In the genomic region with DNA sequence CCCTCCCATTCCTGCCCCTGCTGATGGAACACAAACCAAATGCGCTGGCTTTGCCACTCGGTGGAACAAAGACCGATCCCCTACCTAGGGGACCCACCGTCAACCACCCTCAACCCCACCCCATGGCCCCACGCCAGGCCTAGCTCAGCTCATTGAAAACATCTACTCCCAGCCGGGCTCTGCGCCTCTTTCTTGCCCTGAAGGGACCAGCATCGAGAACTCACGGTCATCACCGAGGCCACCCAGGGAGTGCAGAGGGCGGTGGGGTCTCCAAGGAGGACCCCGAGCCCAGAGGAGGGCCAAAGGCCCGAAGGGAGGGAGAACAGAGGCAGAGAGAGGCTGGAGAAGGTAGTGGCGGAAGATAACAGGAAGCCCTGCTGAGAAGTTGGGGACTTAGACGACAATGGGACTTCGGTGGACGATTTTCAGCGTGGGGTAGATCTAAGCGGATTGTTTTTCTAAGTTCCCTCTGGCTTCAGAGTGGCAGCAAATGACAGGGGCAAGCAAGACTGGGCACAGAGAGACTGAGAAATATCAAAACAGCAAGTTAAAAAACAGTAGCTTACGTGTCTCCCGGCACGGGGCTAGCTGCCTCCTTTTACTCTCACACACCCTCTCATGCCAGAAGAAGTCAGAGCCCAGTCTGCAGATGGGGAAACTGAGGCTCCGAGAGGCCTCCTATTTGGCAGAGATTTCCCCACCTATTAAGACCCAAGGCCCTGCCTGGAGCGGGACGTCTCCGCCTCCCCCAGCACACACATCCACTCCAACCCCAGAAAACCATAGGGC, we compare ENCODE assay signal across 8 cellular contexts. TPM values are rescaled to one million over a fixed set of nuclear protein-coding genes. Genes with fewer than 3 reads are reported as not detected.
DNase-seq lines count a peak whose midpoint lies in the region; ATAC-seq, FAIRE-seq and TF ChIP-seq lines count a peak whose summit lies in the region.

No MANE protein-coding gene starts in this region.

- peak overlapping the region; percentile 93 for H3K27ac Mint-ChIP-seq in chondrocyte (ENCODE audit: unreplicated experiment)

- H4K20me1 ChIP-seq in PC-9 (ENCODE audit: insufficient read depth) = peaks cover 36% of the 10 kb centered on the region

- peak overlapping the region; percentile 55; the same call in 1 of the 2 replicates for H3K27ac ChIP-seq in PC-9
- peak overlapping the region; percentile 87 for H3K27ac ChIP-seq in lower lobe of right lung
- peak overlapping the region; percentile 48 for H3K27ac ChIP-seq in thymus (ENCODE audit: low read depth)

- no peaks in the 10 kb centered on the region for H3K27me3 Mint-ChIP-seq in chondrocyte (ENCODE audit: low read depth)

- H3F3A ChIP-seq in PC-9 (ENCODE audit: insufficient read depth, low read depth) = peaks cover 31% of the 10 kb centered on the region

- H3K36me3 ChIP-seq in PC-9 (ENCODE audit: low read depth) (no peaks in the 10 kb centered on the region), lower lobe of right lung (peaks cover 7% of the 10 kb centered on the region), thymus (ENCODE audit: control insufficient read depth, insufficient read depth) (peaks cover 13% of the 10 kb centered on the region)

- H3K4me1 Mint-ChIP-seq in chondrocyte (ENCODE audit: low read depth) = peaks cover 65% of the 10 kb centered on the region

- FAIRE-seq in GM12892 (lab: Jason Lieb, UNC) = no peak

- TF ChIP-seq CTCF in PC-9 (conservative IDR thresholded peaks at IDR 0.05) (no peak), chondrocyte (IDR thresholded peaks at IDR 0.05) (no peak), lower lobe of right lung (IDR thresholded peaks at IDR 0.05) (no peak)

- ATAC-seq in lower lobe of right lung = peak in 1 of 2 donors; percentile 0

- H3K27me3 ChIP-seq in PC-9 (ENCODE audit: insufficient read depth, low read depth) (no peaks in the 10 kb centered on the region), lower lobe of right lung (ENCODE audit: low read depth) (no peaks in the 10 kb centered on the region), thymus (ENCODE audit: control insufficient read depth, insufficient read depth) (no peaks in the 10 kb centered on the region)

- no peaks in the 10 kb centered on the region for H3K36me3 Mint-ChIP-seq in chondrocyte (ENCODE audit: low read depth)

- H3K9me2 ChIP-seq in PC-9 (ENCODE audit: insufficient read depth) = no peaks in the 10 kb centered on the region

- H2AFZ ChIP-seq in PC-9 = peak overlapping the region; percentile 66; the same call in 1 of the 2 replicates

- peak overlapping the region; percentile 94 for H3K4me3 Mint-ChIP-seq in chondrocyte (ENCODE audit: unreplicated experiment)

- peaks cover 56% of the 10 kb centered on the region for H3K79me2 ChIP-seq in PC-9 (ENCODE audit: low read depth)

- CTCF ChIA-PET in PC-9 (lab: Charles Lee) = no interaction called here

- POLR2A ChIA-PET in PC-9 (lab: Charles Lee; ENCODE audit: unreplicated experiment) = interaction anchor here (0.7 to 1.4 kb wide), 4 partner anchors 14 to 230 kb away, joined by 3 to 45 read pairs (median 12); a partner anchor contains a TSS

- no peak for TF ChIP-seq POLR2A in GM12892 (IDR thresholded peaks at IDR 0.05; ENCODE audit: low read depth, low read length)

- 2% methylated on average over 26 of the region's 26 CpGs for WGBS in thymus

- H3K9me3 Mint-ChIP-seq in chondrocyte (ENCODE audit: low read depth) = no peaks in the 10 kb centered on the region

- H3K9me3 ChIP-seq in PC-9 (ENCODE audit: insufficient read depth, low read depth) = no peaks in the 10 kb centered on the region
- H3K9me3 ChIP-seq in lower lobe of right lung = no peaks in the 10 kb centered on the region
- H3K9me3 ChIP-seq in thymus (ENCODE audit: control insufficient read depth) = no peaks in the 10 kb centered on the region

- DNase-seq in NCI-H82 (lab: John Stamatoyannopoulos, UW) = peak; percentile 53
- DNase-seq in NCI-H82 treated with DMSO at 0.1 percent for 48 hours (lab: John Stamatoyannopoulos, UW; ENCODE audit: unreplicated experiment) = no peak
- DNase-seq in PC-9 = no peak
- no peak for DNase-seq in chondrocyte (ENCODE audit: low spot score)
- no peak for DNase-seq in lower lobe of right lung
- no peak for DNase-seq in GM12892 (ENCODE audit: insufficient read length)
- DNase-seq in hepatic stellate cell (ENCODE audit: low spot score) = no peak

- H3K4me2 ChIP-seq in PC-9 = peak overlapping the region; percentile 93

- H3K4me3 ChIP-seq in PC-9 (peak overlapping the region; percentile 88), lower lobe of right lung (peak overlapping the region; percentile 67), thymus (ENCODE audit: low read length) (peak overlapping the region; percentile 81)

- intact Hi-C loops in PC-9 (cut with micrococcal nuclease; ENCODE audit: unreplicated experiment) = loop anchor here (2.0 kb wide), 1 partner anchor 71 kb away; a partner anchor contains a TSS
- intact Hi-C loops in lower lobe of right lung (cut with DNase I) = no loop called here

- H3K4me1 ChIP-seq in PC-9 (replicated peaks; ENCODE audit: insufficient read depth) (peaks cover 46% of the 10 kb centered on the region), lower lobe of right lung (peaks cover 66% of the 10 kb centered on the region), thymus (ENCODE audit: control insufficient read depth, insufficient read depth, low read length) (peaks cover 24% of the 10 kb centered on the region)

- BruUV-seq in PC-9 (replicated peaks; lab: Mats Ljungman, UMichigan) = TSS peak; percentile 62

RNA-seq across cellular contexts. Expression of a gene that starts 1.1 kb away (rescaled TPM):
- total RNA-seq in PC-9 (2021) (179 and 186 TPM in 2 replicates), chondrocyte (46.5 to 57.4 TPM (median 54.1 TPM) in 3 replicates), lower lobe of right lung (89.0 TPM)
- polyA plus RNA-seq in thymus = 100 TPM
- 46.9 TPM for polyA plus RNA-seq in GM12892 (2012; ENCODE audit: missing spikeins)

RNA-seq across cellular contexts. Expression of a gene that starts 14.5 kb away (rescaled TPM):
- not detected in 2 replicates for total RNA-seq in PC-9 (2021)
- total RNA-seq in chondrocyte = not detected in 3 replicates
- not detected for total RNA-seq in lower lobe of right lung
- polyA plus RNA-seq in thymus = not detected
- polyA plus RNA-seq in GM12892 (2012; ENCODE audit: missing spikeins) = 0.28 TPM
